Comparison of ENCODE assay signal across 1 cellular context in the genomic region with DNA sequence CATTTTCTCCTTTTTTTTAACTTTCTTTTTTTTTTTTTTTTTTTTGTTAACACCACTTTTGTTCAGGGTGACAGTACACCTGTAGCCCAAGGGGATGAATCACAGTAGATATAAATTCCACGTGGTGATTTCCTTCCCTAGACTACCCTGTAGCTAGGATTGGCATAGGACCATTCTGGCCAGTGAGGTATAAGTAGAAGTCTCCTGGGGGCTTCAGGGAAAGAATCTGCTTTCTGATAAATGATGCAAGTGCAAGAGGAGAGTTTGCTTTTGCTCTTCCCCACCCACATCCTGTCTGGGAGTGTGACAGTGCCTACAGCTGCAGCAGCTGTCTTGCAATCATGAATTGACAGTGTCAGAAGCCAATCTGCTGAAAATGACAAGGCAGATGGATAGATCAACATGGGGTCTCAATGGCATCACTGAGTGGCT.
TF ChIP-seq lines count a peak whose summit lies in the region.

No MANE protein-coding gene starts in this region.

TF ChIP-seq in GM12878, 131 proteins besides CTCF, POLR2A, EP300 and RAD21 (continued from another document and continues in another):
- TF ChIP-seq, protein P1, sequence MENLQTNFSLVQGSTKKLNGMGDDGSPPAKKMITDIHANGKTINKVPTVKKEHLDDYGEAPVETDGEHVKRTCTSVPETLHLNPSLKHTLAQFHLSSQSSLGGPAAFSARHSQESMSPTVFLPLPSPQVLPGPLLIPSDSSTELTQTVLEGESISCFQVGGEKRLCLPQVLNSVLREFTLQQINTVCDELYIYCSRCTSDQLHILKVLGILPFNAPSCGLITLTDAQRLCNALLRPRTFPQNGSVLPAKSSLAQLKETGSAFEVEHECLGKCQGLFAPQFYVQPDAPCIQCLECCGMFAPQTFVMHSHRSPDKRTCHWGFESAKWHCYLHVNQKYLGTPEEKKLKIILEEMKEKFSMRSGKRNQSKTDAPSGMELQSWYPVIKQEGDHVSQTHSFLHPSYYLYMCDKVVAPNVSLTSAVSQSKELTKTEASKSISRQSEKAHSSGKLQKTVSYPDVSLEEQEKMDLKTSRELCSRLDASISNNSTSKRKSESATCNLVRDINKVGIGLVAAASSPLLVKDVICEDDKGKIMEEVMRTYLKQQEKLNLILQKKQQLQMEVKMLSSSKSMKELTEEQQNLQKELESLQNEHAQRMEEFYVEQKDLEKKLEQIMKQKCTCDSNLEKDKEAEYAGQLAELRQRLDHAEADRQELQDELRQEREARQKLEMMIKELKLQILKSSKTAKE (IDR thresholded peaks at IDR 0.05; ENCODE audit: low read depth, poor library complexity, severe bottlenecking) = no peak
- TF ChIP-seq SMAD5 (IDR thresholded peaks at IDR 0.05; ENCODE audit: low read depth) (no peak), DPF2 (IDR thresholded peaks at IDR 0.05) (peak; percentile 77), KAT2A (conservative IDR thresholded peaks at IDR 0.05; ENCODE audit: control insufficient read depth, low read depth, low read length) (no peak), NFIC (IDR thresholded peaks at IDR 0.05; ENCODE audit: low read depth, low read length) (no peak; the same call in none of the 2 replicates), CBX3 (IDR thresholded peaks at IDR 0.05; ENCODE audit: borderline replicate concordance, low read depth) (no peak), CHD1 (IDR thresholded peaks at IDR 0.05; ENCODE audit: low read depth, low read length) (peak; percentile 47; the same call in 1 of the 2 replicates), NR2F1 (conservative IDR thresholded peaks at IDR 0.05) (no peak), SUZ12 (IDR thresholded peaks at IDR 0.05; ENCODE audit: unreplicated experiment) (no peak), SMAD1 (IDR thresholded peaks at IDR 0.05; ENCODE audit: low read depth, partially characterized antibody) (no peak), IRF4 (IDR thresholded peaks at IDR 0.05; ENCODE audit: low read depth, low read length) (peak; percentile 87), FOXM1 (IDR thresholded peaks at IDR 0.05; ENCODE audit: low read depth, low read length) (peak; percentile 76), EGR1 (IDR thresholded peaks at IDR 0.05; ENCODE audit: borderline replicate concordance in 1 of 2, low read depth in 2 of 2, low read length in 2 of 2) (0 out of 3 replicates have a peak, but pooled peaks of 1 of the 2 experiments have one; percentile 42), MEF2A (IDR thresholded peaks at IDR 0.05; ENCODE audit: insufficient read depth, low read depth, low read length) (peak; percentile 17; the same call in 1 of the 2 replicates), NFXL1 (IDR thresholded peaks at IDR 0.05; ENCODE audit: borderline replicate concordance) (no peak), HDGF (IDR thresholded peaks at IDR 0.05) (no peak), SMC3 (IDR thresholded peaks at IDR 0.05; ENCODE audit: borderline replicate concordance, low read length) (no peak), RCOR1 (conservative IDR thresholded peaks at IDR 0.05; ENCODE audit: low read depth, low read length) (no peak), ZZZ3 (IDR thresholded peaks at IDR 0.05; ENCODE audit: control insufficient read depth, insufficient read length, low read depth) (no peak), SIN3A (IDR thresholded peaks at IDR 0.05; ENCODE audit: low read depth, low read length) (no peak), RFX5 (IDR thresholded peaks at IDR 0.05; ENCODE audit: low read depth, low read length) (0 out of 2 replicates have a peak, but pooled peaks have one; percentile 7), ESRRA (IDR thresholded peaks at IDR 0.05; ENCODE audit: low read length) (no peak), SRF (IDR thresholded peaks at IDR 0.05; ENCODE audit: low read depth in 2 of 2, low read length in 2 of 2) (no peak), POLR2AphosphoS2 (IDR thresholded peaks at IDR 0.05; ENCODE audit: low read depth, low read length) (no peak), SIX5 (IDR thresholded peaks at IDR 0.05; ENCODE audit: low read depth, low read length, severe bottlenecking) (no peak), CBX5 (IDR thresholded peaks at IDR 0.05; ENCODE audit: low read depth) (peak; percentile 82; the same call in 1 of the 2 replicates), POU2F2 (IDR thresholded peaks at IDR 0.05; ENCODE audit: borderline replicate concordance, low read depth, low read length) (peak; percentile 78; the same call in 2 of the 3 replicates), MTA2 (IDR thresholded peaks at IDR 0.05; ENCODE audit: low read depth) (peak; percentile 32), PML (IDR thresholded peaks at IDR 0.05; ENCODE audit: low read length) (0 out of 2 replicates have a peak, but pooled peaks have one; percentile 23), BMI1 (IDR thresholded peaks at IDR 0.05; ENCODE audit: borderline replicate concordance) (no peak)
- TF ChIP-seq, protein P2, sequence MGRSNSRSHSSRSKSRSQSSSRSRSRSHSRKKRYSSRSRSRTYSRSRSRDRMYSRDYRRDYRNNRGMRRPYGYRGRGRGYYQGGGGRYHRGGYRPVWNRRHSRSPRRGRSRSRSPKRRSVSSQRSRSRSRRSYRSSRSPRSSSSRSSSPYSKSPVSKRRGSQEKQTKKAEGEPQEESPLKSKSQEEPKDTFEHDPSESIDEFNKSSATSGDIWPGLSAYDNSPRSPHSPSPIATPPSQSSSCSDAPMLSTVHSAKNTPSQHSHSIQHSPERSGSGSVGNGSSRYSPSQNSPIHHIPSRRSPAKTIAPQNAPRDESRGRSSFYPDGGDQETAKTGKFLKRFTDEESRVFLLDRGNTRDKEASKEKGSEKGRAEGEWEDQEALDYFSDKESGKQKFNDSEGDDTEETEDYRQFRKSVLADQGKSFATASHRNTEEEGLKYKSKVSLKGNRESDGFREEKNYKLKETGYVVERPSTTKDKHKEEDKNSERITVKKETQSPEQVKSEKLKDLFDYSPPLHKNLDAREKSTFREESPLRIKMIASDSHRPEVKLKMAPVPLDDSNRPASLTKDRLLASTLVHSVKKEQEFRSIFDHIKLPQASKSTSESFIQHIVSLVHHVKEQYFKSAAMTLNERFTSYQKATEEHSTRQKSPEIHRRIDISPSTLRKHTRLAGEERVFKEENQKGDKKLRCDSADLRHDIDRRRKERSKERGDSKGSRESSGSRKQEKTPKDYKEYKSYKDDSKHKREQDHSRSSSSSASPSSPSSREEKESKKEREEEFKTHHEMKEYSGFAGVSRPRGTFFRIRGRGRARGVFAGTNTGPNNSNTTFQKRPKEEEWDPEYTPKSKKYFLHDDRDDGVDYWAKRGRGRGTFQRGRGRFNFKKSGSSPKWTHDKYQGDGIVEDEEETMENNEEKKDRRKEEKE (IDR thresholded peaks at IDR 0.05) = no peak
- TF ChIP-seq, protein P3, sequence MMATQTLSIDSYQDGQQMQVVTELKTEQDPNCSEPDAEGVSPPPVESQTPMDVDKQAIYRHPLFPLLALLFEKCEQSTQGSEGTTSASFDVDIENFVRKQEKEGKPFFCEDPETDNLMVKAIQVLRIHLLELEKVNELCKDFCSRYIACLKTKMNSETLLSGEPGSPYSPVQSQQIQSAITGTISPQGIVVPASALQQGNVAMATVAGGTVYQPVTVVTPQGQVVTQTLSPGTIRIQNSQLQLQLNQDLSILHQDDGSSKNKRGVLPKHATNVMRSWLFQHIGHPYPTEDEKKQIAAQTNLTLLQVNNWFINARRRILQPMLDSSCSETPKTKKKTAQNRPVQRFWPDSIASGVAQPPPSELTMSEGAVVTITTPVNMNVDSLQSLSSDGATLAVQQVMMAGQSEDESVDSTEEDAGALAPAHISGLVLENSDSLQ (IDR thresholded peaks at IDR 0.05) = peak; percentile 96
- TF ChIP-seq, protein P4, sequence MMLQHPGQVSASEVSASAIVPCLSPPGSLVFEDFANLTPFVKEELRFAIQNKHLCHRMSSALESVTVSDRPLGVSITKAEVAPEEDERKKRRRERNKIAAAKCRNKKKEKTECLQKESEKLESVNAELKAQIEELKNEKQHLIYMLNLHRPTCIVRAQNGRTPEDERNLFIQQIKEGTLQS (IDR thresholded peaks at IDR 0.05; ENCODE audit: borderline replicate concordance, extremely low read depth, low read depth, low read length) = no peak
- TF ChIP-seq, protein P5, sequence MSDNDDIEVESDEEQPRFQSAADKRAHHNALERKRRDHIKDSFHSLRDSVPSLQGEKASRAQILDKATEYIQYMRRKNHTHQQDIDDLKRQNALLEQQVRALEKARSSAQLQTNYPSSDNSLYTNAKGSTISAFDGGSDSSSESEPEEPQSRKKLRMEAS (IDR thresholded peaks at IDR 0.05; ENCODE audit: low read depth, low read length) = no peak
- TF ChIP-seq, protein P6, sequence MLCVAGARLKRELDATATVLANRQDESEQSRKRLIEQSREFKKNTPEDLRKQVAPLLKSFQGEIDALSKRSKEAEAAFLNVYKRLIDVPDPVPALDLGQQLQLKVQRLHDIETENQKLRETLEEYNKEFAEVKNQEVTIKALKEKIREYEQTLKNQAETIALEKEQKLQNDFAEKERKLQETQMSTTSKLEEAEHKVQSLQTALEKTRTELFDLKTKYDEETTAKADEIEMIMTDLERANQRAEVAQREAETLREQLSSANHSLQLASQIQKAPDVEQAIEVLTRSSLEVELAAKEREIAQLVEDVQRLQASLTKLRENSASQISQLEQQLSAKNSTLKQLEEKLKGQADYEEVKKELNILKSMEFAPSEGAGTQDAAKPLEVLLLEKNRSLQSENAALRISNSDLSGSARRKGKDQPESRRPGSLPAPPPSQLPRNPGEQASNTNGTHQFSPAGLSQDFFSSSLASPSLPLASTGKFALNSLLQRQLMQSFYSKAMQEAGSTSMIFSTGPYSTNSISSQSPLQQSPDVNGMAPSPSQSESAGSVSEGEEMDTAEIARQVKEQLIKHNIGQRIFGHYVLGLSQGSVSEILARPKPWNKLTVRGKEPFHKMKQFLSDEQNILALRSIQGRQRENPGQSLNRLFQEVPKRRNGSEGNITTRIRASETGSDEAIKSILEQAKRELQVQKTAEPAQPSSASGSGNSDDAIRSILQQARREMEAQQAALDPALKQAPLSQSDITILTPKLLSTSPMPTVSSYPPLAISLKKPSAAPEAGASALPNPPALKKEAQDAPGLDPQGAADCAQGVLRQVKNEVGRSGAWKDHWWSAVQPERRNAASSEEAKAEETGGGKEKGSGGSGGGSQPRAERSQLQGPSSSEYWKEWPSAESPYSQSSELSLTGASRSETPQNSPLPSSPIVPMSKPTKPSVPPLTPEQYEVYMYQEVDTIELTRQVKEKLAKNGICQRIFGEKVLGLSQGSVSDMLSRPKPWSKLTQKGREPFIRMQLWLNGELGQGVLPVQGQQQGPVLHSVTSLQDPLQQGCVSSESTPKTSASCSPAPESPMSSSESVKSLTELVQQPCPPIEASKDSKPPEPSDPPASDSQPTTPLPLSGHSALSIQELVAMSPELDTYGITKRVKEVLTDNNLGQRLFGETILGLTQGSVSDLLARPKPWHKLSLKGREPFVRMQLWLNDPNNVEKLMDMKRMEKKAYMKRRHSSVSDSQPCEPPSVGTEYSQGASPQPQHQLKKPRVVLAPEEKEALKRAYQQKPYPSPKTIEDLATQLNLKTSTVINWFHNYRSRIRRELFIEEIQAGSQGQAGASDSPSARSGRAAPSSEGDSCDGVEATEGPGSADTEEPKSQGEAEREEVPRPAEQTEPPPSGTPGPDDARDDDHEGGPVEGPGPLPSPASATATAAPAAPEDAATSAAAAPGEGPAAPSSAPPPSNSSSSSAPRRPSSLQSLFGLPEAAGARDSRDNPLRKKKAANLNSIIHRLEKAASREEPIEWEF (IDR thresholded peaks at IDR 0.05; ENCODE audit: insufficient replicate concordance, low read depth, low read length) = peak; percentile 8
- TF ChIP-seq, protein P7, sequence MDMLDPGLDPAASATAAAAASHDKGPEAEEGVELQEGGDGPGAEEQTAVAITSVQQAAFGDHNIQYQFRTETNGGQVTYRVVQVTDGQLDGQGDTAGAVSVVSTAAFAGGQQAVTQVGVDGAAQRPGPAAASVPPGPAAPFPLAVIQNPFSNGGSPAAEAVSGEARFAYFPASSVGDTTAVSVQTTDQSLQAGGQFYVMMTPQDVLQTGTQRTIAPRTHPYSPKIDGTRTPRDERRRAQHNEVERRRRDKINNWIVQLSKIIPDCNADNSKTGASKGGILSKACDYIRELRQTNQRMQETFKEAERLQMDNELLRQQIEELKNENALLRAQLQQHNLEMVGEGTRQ (IDR thresholded peaks at IDR 0.05; ENCODE audit: borderline replicate concordance, low read depth, low read length) = no peak
- TF ChIP-seq, protein P8, sequence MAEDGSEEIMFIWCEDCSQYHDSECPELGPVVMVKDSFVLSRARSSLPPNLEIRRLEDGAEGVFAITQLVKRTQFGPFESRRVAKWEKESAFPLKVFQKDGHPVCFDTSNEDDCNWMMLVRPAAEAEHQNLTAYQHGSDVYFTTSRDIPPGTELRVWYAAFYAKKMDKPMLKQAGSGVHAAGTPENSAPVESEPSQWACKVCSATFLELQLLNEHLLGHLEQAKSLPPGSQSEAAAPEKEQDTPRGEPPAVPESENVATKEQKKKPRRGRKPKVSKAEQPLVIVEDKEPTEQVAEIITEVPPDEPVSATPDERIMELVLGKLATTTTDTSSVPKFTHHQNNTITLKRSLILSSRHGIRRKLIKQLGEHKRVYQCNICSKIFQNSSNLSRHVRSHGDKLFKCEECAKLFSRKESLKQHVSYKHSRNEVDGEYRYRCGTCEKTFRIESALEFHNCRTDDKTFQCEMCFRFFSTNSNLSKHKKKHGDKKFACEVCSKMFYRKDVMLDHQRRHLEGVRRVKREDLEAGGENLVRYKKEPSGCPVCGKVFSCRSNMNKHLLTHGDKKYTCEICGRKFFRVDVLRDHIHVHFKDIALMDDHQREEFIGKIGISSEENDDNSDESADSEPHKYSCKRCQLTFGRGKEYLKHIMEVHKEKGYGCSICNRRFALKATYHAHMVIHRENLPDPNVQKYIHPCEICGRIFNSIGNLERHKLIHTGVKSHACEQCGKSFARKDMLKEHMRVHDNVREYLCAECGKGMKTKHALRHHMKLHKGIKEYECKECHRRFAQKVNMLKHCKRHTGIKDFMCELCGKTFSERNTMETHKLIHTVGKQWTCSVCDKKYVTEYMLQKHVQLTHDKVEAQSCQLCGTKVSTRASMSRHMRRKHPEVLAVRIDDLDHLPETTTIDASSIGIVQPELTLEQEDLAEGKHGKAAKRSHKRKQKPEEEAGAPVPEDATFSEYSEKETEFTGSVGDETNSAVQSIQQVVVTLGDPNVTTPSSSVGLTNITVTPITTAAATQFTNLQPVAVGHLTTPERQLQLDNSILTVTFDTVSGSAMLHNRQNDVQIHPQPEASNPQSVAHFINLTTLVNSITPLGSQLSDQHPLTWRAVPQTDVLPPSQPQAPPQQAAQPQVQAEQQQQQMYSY (CRISPR knock-in tag; IDR thresholded peaks at IDR 0.05) = no peak
- TF ChIP-seq, protein P9, sequence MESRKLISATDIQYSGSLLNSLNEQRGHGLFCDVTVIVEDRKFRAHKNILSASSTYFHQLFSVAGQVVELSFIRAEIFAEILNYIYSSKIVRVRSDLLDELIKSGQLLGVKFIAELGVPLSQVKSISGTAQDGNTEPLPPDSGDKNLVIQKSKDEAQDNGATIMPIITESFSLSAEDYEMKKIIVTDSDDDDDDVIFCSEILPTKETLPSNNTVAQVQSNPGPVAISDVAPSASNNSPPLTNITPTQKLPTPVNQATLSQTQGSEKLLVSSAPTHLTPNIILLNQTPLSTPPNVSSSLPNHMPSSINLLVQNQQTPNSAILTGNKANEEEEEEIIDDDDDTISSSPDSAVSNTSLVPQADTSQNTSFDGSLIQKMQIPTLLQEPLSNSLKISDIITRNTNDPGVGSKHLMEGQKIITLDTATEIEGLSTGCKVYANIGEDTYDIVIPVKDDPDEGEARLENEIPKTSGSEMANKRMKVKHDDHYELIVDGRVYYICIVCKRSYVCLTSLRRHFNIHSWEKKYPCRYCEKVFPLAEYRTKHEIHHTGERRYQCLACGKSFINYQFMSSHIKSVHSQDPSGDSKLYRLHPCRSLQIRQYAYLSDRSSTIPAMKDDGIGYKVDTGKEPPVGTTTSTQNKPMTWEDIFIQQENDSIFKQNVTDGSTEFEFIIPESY (IDR thresholded peaks at IDR 0.05) = no peak
